ENCODE assay signal across 1 cellular context in the genomic region with DNA sequence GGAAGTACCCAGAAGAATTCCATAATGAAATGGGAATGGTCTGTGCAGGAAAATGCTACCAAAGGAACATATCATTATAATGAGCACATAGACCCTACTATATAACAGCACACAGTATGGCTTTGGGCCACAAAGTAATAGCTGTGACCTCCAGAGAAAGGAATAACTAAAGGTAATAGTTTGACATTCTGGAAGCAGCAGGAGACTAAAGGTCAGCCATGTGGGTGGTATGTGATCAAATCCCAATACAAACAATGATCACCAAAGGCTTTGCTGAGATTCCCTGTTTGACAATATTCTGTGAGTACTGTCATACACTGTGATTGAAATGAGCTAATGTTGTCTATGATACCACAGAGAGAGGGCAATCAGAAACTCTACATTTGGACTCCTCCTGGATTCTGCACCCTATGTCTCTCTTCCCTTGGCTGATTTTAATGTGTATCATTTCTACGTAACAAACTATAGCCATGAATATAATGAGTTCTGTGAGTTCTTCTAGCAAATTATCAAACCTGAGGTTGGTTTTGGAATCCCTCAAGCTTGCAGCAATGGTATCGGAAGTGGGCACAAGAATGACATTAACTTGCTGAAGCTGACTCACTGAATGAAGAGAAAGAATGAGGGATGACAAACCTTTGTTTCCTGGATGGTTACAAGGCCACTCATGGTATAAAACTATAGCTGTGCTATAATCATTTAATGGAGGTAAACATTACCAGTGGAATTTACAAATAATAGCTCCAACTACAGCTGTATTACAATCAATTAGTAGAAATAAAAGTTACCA.
A peak's percentile ranks its signal among the peaks of the same experiment; 100 is the strongest.
TF ChIP-seq lines count a peak whose summit lies in the region.

No MANE protein-coding gene starts in this region.

TF ChIP-seq in GM12878, 131 proteins besides CTCF, POLR2A, EP300 and RAD21:
- 0 out of 2 replicates have a peak, but pooled peaks have one; percentile 14 for TF ChIP-seq ZNF24 (IDR thresholded peaks at IDR 0.05)
- TF ChIP-seq, protein P1, sequence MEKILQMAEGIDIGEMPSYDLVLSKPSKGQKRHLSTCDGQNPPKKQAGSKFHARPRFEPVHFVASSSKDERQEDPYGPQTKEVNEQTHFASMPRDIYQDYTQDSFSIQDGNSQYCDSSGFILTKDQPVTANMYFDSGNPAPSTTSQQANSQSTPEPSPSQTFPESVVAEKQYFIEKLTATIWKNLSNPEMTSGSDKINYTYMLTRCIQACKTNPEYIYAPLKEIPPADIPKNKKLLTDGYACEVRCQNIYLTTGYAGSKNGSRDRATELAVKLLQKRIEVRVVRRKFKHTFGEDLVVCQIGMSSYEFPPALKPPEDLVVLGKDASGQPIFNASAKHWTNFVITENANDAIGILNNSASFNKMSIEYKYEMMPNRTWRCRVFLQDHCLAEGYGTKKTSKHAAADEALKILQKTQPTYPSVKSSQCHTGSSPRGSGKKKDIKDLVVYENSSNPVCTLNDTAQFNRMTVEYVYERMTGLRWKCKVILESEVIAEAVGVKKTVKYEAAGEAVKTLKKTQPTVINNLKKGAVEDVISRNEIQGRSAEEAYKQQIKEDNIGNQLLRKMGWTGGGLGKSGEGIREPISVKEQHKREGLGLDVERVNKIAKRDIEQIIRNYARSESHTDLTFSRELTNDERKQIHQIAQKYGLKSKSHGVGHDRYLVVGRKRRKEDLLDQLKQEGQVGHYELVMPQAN (conservative IDR thresholded peaks at IDR 0.05) = no peak
- TF ChIP-seq, protein P2, sequence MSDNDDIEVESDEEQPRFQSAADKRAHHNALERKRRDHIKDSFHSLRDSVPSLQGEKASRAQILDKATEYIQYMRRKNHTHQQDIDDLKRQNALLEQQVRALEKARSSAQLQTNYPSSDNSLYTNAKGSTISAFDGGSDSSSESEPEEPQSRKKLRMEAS (IDR thresholded peaks at IDR 0.05; ENCODE audit: low read depth, low read length) = no peak
- no peak for TF ChIP-seq PAX8 (IDR thresholded peaks at IDR 0.05)
- TF ChIP-seq IKZF2 (IDR thresholded peaks at IDR 0.05) = no peak
- no peak for TF ChIP-seq FOXM1 (IDR thresholded peaks at IDR 0.05; ENCODE audit: low read depth, low read length)
